ENCODE assay signal across 8 cellular contexts in the genomic region with DNA sequence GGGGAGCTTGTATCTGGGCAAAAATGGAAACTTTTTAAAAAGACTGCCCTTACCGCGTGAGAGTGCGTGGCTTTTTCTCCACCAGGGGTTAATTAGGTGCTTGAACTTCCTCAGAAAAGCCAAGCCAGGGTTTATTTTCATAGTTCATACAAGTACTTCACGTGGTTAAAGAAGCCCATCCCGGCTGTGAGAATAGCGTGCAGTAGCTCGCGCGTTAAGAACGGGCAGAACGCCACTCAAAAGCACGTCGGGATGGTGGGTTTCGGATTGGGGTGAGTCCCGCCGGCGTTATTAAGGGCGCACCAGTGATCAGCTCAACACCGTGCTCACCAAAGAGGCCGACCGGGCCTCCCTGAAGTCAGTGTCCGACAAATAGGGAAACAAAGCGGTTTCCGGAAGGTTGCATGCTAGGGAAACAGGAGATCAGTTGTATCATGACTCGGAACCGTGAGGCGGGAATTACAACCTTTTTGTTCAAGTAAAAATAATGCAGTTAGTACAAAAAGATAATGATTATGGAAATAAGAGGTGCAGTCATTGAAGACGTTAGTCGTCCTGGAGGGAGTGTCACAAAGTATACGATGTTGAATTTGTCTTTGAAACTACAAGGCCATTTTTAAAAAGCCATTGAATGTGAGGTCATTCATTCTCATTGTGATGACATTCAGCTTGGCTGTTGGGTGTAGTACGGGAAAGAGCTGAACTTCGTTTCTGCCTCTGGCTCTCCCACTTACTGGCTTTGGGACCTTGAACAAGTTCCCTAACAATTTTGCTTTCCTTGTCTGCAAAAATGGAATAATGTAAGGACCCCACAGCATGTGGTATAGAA. TPM values are rescaled to one million over a fixed set of nuclear protein-coding genes. Genes with fewer than 3 reads are reported as not detected.
DNase-seq lines count a peak whose midpoint lies in the region; ATAC-seq, FAIRE-seq and TF ChIP-seq lines count a peak whose summit lies in the region.

No MANE protein-coding gene starts in this region.

- CTCF ChIA-PET in PC-9 (lab: Charles Lee): interaction anchor here (0.6 to 1.3 kb wide), 4 partner anchors 9 to 263 kb away, joined by 3 to 12 read pairs (median 6); a partner anchor contains a TSS

- H3K4me2 ChIP-seq in PC-9: peak overlapping the region; percentile 77
- peak overlapping the region; percentile 88 for H3K4me2 ChIP-seq in astrocyte (ENCODE audit: low read length)
- H3K4me2 ChIP-seq in smooth muscle cell: peak overlapping the region; percentile 87

- H3K4me3 Mint-ChIP-seq in astrocyte (ENCODE audit: unreplicated experiment): peak overlapping the region; percentile 85

- peak overlapping the region; percentile 91 for H3K9ac ChIP-seq in astrocyte (ENCODE audit: low read length)
- peak overlapping the region; percentile 95 for H3K9ac ChIP-seq in iPS-15b (ENCODE audit: low read depth, low read length)
- peak overlapping the region; percentile 91 for H3K9ac ChIP-seq in smooth muscle cell (ENCODE audit: low read depth)

- H3K36me3 Mint-ChIP-seq in astrocyte (ENCODE audit: low read depth, unreplicated experiment): no peaks in the 10 kb centered on the region

- H3K9me3 ChIP-seq in PC-9 (ENCODE audit: insufficient read depth, low read depth) (no peaks in the 10 kb centered on the region), astrocyte (ENCODE audit: insufficient read depth, low read depth, low read length) (no peaks in the 10 kb centered on the region), iPS-15b (ENCODE audit: control insufficient read depth, insufficient read depth, low read length) (no peaks in the 10 kb centered on the region), smooth muscle cell (replicated peaks; ENCODE audit: low read depth) (no peaks in the 10 kb centered on the region)

- H3K79me2 ChIP-seq in PC-9 (ENCODE audit: low read depth) (no peaks in the 10 kb centered on the region), astrocyte (ENCODE audit: insufficient read depth, low read length) (no peaks in the 10 kb centered on the region), smooth muscle cell (ENCODE audit: low read depth) (peaks cover 10% of the 10 kb centered on the region)

- H2AFZ ChIP-seq in PC-9 (peak overlapping the region; percentile 99), astrocyte (ENCODE audit: low read depth, low read length) (peak overlapping the region; percentile 88), smooth muscle cell (ENCODE audit: low read depth) (peak overlapping the region; percentile 97)

- H3K27me3 Mint-ChIP-seq in astrocyte (ENCODE audit: low read depth, unreplicated experiment): no peaks in the 10 kb centered on the region

- DNase-seq in COR-L47 (lab: John Stamatoyannopoulos, UW) (peak; percentile 62), PC-9 (no peak), astrocyte (ENCODE audit: low read depth) (peak; percentile 34), smooth muscle cell (lab: John Stamatoyannopoulos, UW; ENCODE audit: unreplicated experiment) (no peak), NCI-H524 treated with DMSO at 0.1 percent for 48 hours (lab: John Stamatoyannopoulos, UW) (no peak)

- 2% methylated on average over 32 of the region's 32 CpGs for WGBS in smooth muscle cell (ENCODE audit: low lambda C conversion rate)

- no peaks in the 10 kb centered on the region for H3K9me2 ChIP-seq in PC-9 (ENCODE audit: insufficient read depth)

- no peaks in the 10 kb centered on the region for H4K20me1 ChIP-seq in PC-9 (ENCODE audit: insufficient read depth)
- H4K20me1 ChIP-seq in astrocyte (ENCODE audit: insufficient read depth, low read length): no peaks in the 10 kb centered on the region
- no peaks in the 10 kb centered on the region for H4K20me1 ChIP-seq in smooth muscle cell (ENCODE audit: low read depth)

- H3K4me3 ChIP-seq in PC-9 (peak overlapping the region; percentile 98), astrocyte (ENCODE audit: insufficient read depth, low read depth, low read length) (peak overlapping the region; percentile 74), iPS-15b (ENCODE audit: low read depth, low read length) (peak overlapping the region; percentile 89), smooth muscle cell (peak overlapping the region; percentile 72)

- H3K36me3 ChIP-seq in PC-9 (ENCODE audit: low read depth) (no peaks in the 10 kb centered on the region), astrocyte (ENCODE audit: insufficient read depth, low read length) (no peaks in the 10 kb centered on the region), iPS-15b (ENCODE audit: control insufficient read depth, insufficient read depth, low read length) (no peaks in the 10 kb centered on the region), smooth muscle cell (ENCODE audit: low read depth) (peaks cover 2% of the 10 kb centered on the region)

- H3K27me3 ChIP-seq in PC-9 (ENCODE audit: insufficient read depth, low read depth): no peaks in the 10 kb centered on the region
- no peaks in the 10 kb centered on the region for H3K27me3 ChIP-seq in astrocyte (ENCODE audit: insufficient read depth, low read length)
- no peaks in the 10 kb centered on the region for H3K27me3 ChIP-seq in iPS-15b (ENCODE audit: control insufficient read depth, insufficient read depth, low read length)
- H3K27me3 ChIP-seq in smooth muscle cell (ENCODE audit: low read depth): no peaks in the 10 kb centered on the region

- no peaks in the 10 kb centered on the region for H3K9me3 Mint-ChIP-seq in astrocyte (ENCODE audit: unreplicated experiment)

- BruUV-seq in PC-9 (replicated peaks; lab: Mats Ljungman, UMichigan): TSS peak; percentile 82

- H3K4me1 Mint-ChIP-seq in astrocyte (ENCODE audit: low read depth, unreplicated experiment): peaks cover 8% of the 10 kb centered on the region

- ATAC-seq in GM19397 (IDR thresholded peaks at IDR 0.05; ENCODE audit: unreplicated experiment) (peak; percentile 22), HG03442 (IDR thresholded peaks at IDR 0.05; ENCODE audit: unreplicated experiment) (peak; percentile 21)

- intact Hi-C loops in PC-9 (cut with micrococcal nuclease; ENCODE audit: unreplicated experiment): loop anchor here (5.0 kb wide), 1 partner anchor 42 kb away; a partner anchor contains a TSS

- peaks cover 12% of the 10 kb centered on the region for H3K4me1 ChIP-seq in PC-9 (replicated peaks; ENCODE audit: insufficient read depth)
- H3K4me1 ChIP-seq in astrocyte (ENCODE audit: insufficient read depth, low read length): peaks cover 13% of the 10 kb centered on the region
- peaks cover 2% of the 10 kb centered on the region for H3K4me1 ChIP-seq in iPS-15b (ENCODE audit: control insufficient read depth, insufficient read depth, low read length)
- H3K4me1 ChIP-seq in smooth muscle cell (ENCODE audit: low read depth): peaks cover 13% of the 10 kb centered on the region

- peaks cover 5% of the 10 kb centered on the region; the same call in 1 of the 2 replicates for H3F3A ChIP-seq in PC-9 (ENCODE audit: insufficient read depth, low read depth)
- peaks cover 13% of the 10 kb centered on the region for H3F3A ChIP-seq in smooth muscle cell (ENCODE audit: low read depth)

- no peak for FAIRE-seq in astrocyte (lab: Jason Lieb, UNC)

- H3K27ac ChIP-seq in PC-9: peak overlapping the region; percentile 85
- H3K27ac ChIP-seq in astrocyte (ENCODE audit: low read depth, low read length): peak overlapping the region; percentile 92
- H3K27ac ChIP-seq in smooth muscle cell (ENCODE audit: low read depth): peak overlapping the region; percentile 98

- no peak for TF ChIP-seq CTCF in PC-9 (conservative IDR thresholded peaks at IDR 0.05)
- no peak for TF ChIP-seq CTCF in astrocyte (IDR thresholded peaks at IDR 0.05; ENCODE audit: insufficient read depth, low read depth, low read length)
- no peak for TF ChIP-seq CTCF in smooth muscle cell (IDR thresholded peaks at IDR 0.05; ENCODE audit: borderline replicate concordance, insufficient read depth, poor library complexity, severe bottlenecking)

- POLR2A ChIA-PET in PC-9 (lab: Charles Lee; ENCODE audit: unreplicated experiment): interaction anchor here (0.5 to 0.7 kb wide), 8 partner anchors 8 to 1603 kb away, joined by 3 to 5 read pairs (median 4); a partner anchor contains a TSS

- peak overlapping the region; percentile 87 for H3K27ac Mint-ChIP-seq in astrocyte (ENCODE audit: unreplicated experiment)

RNA-seq across cellular contexts. Expression of a gene that starts 0.9 kb away (rescaled TPM):
- total RNA-seq in PC-9 (2021) (6.5 and 7.3 TPM in 2 replicates), astrocyte (9.7 and 12.2 TPM in 2 replicates), smooth muscle cell (18.5 and 19.8 TPM in 2 replicates)
- 8.6 and 11.4 TPM in 2 replicates for polyA plus RNA-seq in smooth muscle cell

RNA-seq across cellular contexts. Expression of a gene that starts 41.6 kb away (rescaled TPM):
- total RNA-seq in PC-9 (2021): 16.4 and 17.3 TPM in 2 replicates
- total RNA-seq in astrocyte: 29.7 and 30.0 TPM in 2 replicates
- 23.4 and 24.5 TPM in 2 replicates for total RNA-seq in smooth muscle cell
- 4.1 and 5.5 TPM in 2 replicates for polyA plus RNA-seq in smooth muscle cell

Comparison
In these comparisons a context has a peak if more than half of its experiments do, and no peak if none do; other contexts are left out.
1. DNase-seq: peak in COR-L47 (single experiment) and astrocyte (single experiment); none in PC-9 (0 of 2), smooth muscle cell (single experiment) and NCI-H524 treated with DMSO at 0.1 percent for 48 hours (single experiment).
2. Peak in every context shown above with its lines, with median percentiles within 50 percentile points of each other: H2AFZ ChIP-seq, H3K27ac ChIP-seq, H3K4me2 ChIP-seq, H3K4me3 ChIP-seq and H3K9ac ChIP-seq.